8 cellular contexts compared by ENCODE assay signal in the genomic region with DNA sequence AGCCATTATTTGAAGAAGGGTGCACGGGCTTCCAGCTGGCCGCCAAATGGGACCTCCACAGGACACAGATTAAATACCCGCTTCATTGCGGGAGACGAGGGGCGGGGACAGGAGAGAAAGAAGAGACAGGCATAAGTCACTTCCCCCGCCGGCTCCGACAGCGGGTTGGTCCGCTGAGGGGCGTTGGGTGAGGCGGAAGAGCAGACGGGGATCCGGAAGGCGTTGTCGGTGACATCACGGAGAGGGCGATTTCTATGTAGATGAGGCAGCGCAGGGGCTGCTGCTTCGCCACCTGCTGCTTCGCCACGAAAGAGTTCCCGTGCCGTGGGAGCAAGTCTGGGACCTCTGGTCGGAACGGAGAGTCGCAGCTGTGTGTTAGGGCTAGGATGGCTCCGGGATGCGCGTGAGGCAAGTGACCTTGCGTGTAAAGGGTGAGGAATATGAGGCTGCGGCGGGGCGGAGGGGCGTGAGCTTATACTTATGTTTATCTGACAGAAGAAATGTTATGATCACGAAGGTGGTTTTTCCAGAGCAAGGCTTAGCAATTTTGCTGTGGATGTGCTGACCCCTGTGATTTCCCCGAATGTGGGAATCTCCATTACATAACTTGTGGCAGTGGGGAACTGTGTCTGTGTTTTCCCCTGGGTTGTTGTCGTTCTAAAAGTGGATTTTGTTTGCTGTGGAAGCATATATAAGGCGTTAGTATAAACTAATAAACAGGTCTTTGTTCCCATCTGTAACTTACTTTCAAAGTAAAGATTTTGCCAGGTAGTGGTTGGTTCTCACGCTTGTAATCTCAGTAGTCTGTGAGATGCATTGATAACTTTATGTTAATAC. TPM values are rescaled to one million over a fixed set of nuclear protein-coding genes. Genes with fewer than 3 reads are reported as not detected.
DNase-seq lines count a peak whose midpoint lies in the region; ATAC-seq, FAIRE-seq and TF ChIP-seq lines count a peak whose summit lies in the region.
"Not testable (repeated sequence)": the region's sequence is repeated elsewhere in the genome, so short reads cannot be mapped to it uniquely, and the experiment has no call there.

No MANE protein-coding gene starts in this region.

- H3K4me3 ChIP-seq in H1 (ENCODE audit: extremely low read depth in 1 of 4, insufficient read depth in 2 of 4, low read depth in 3 of 4, low read length in 4 of 4): peak overlapping the region; percentile 4 to 55 (median 44); a peak in 7 of 8 replicates

- peak; percentile 98 to 99 for TF ChIP-seq POLR2A in H1 (IDR thresholded peaks at IDR 0.05; ENCODE audit: control extremely low read depth in 1 of 2, low read depth in 2 of 2, low read length in 2 of 2)

- ATAC-seq in GM21447 (IDR thresholded peaks at IDR 0.05; ENCODE audit: unreplicated experiment): peak; percentile 85
- ATAC-seq in memory B cell (ENCODE audit: low read depth): peak; percentile 83

- peak overlapping the region; percentile 87; the same call in 1 of the 2 replicates for H2BK12ac ChIP-seq in H1 (ENCODE audit: low read depth, low read length)

- FAIRE-seq in HTR-8/SVneo (lab: Jason Lieb, UNC); H1 (lab: Jason Lieb, UNC): not testable (repeated sequence)

- not testable (repeated sequence) for H4K20me1 ChIP-seq in H1 (replicated peaks in 1 of 2; ENCODE audit: control insufficient read depth in 1 of 2, insufficient read depth in 2 of 2, low read length in 2 of 2)

- H3K9me3 ChIP-seq in H1 (ENCODE audit: insufficient read depth in 2 of 2, low read depth in 1 of 2, low read length in 1 of 2): not testable (repeated sequence)

- TF ChIP-seq CTCF in H1 (IDR thresholded peaks at IDR 0.05; ENCODE audit: control extremely low read depth in 1 of 3, insufficient read depth in 1 of 3, low read depth in 1 of 3, low read length in 3 of 3): not testable (repeated sequence)

- H3K23me2 ChIP-seq in H1 (ENCODE audit: low read depth, low read length): not testable (repeated sequence)

- H3K4me2 ChIP-seq in H1 (ENCODE audit: insufficient read depth in 1 of 2, low read depth in 2 of 2, low read length in 2 of 2): peak overlapping the region; percentile 68 to 92

- peak overlapping the region in 3 of 4 experiments; percentile 80 to 96 (median 96); a peak in 6 of 7 replicates for H3K9ac ChIP-seq in H1 (replicated peaks in 1 of 4; ENCODE audit: extremely low read depth in 1 of 4, low read depth in 3 of 4, low read length in 3 of 4)

- peak overlapping the region; percentile 91 for H3K4me3 Mint-ChIP-seq in memory B cell

- H3K27ac Mint-ChIP-seq in memory B cell: peak overlapping the region; percentile 99

- H4K91ac ChIP-seq in H1 (replicated peaks; ENCODE audit: insufficient read length, low read length): not testable (repeated sequence)

- H3K36me3 Mint-ChIP-seq in memory B cell: not testable (repeated sequence)

- H2BK5ac ChIP-seq in H1 (ENCODE audit: low read depth, low read length): peak overlapping the region; percentile 100

- not testable (repeated sequence) for H2AFZ ChIP-seq in H1 (ENCODE audit: low read length)

- WGBS in H1 (ENCODE audit: extremely low coverage in 1 of 2, insufficient coverage in 1 of 2, insufficient read length in 1 of 2, insufficient replicate concordance in 2 of 2, low coverage in 1 of 2, low lambda C conversion rate in 2 of 2, missing lambda C conversion rate in 1 of 2), 2 experiments: 2% methylated on average over 32 of the region's 41 CpGs; no CpG with 5 or more reads in 1 of the 2 experiments

- H3K79me1 ChIP-seq in H1 (ENCODE audit: low read depth, low read length): not testable (repeated sequence)

- H3K18ac ChIP-seq in H1 (ENCODE audit: extremely low read depth, low read length): peak overlapping the region; percentile 99

- not testable (repeated sequence) for H3K9me3 Mint-ChIP-seq in memory B cell

- H3K23ac ChIP-seq in H1 (ENCODE audit: insufficient read length): not testable (repeated sequence)

- peaks cover 15% of the 10 kb centered on the region for H3K4me1 Mint-ChIP-seq in memory B cell

- not testable (repeated sequence) for TF ChIP-seq EP300 in H1 (IDR thresholded peaks at IDR 0.05; ENCODE audit: borderline replicate concordance in 1 of 2, low read depth in 2 of 2, low read length in 2 of 2)

- H3K27ac ChIP-seq in H1 (ENCODE audit: low read depth, low read length): peak overlapping the region; percentile 99

- H2AK5ac ChIP-seq in H1 (ENCODE audit: low read depth, low read length): peak overlapping the region; percentile 93; the same call in 1 of the 2 replicates

- peak overlapping the region; percentile 99 for H4K5ac ChIP-seq in H1 (ENCODE audit: insufficient read length, low read depth, low read length)

- DNase-seq in CMK (ENCODE audit: low read depth): peak; percentile 70
- peak; percentile 42 for DNase-seq in HTR-8/SVneo (ENCODE audit: insufficient read length, low spot score)
- peak; percentile 83 for DNase-seq in NOMO-1 treated with dmso at 0.1 percent for 144 hours (lab: John Stamatoyannopoulos, UW; ENCODE audit: unreplicated experiment)
- DNase-seq in activated CD8-positive, alpha-beta memory T cell treated with anti-CD3 and anti-CD28 coated beads, Interleukin-2, amount 50 U/mL, for 1 hour (ENCODE audit: extremely low read depth): peak; percentile 81
- peak; percentile 80 to 90 for DNase-seq in H1 (ENCODE audit: low read depth in 1 of 2, low spot score in 2 of 2)
- peak; percentile 82 to 93 for DNase-seq in memory B cell (ENCODE audit: low spot score in 2 of 2)
- peak; percentile 78 to 89 (median 79) for DNase-seq in stimulated activated CD4-positive, alpha-beta T cell treated with anti-CD3 and anti-CD28 coated beads, TNF-alpha, amount 100 ng/mL, for 24 hours (ENCODE audit: low read depth in 3 of 3)

- H3K4ac ChIP-seq in H1 (replicated peaks; ENCODE audit: insufficient read length, low read depth, low read length): not testable (repeated sequence)

- H2BK15ac ChIP-seq in H1 (ENCODE audit: low read length): not testable (repeated sequence)

- H3K27me3 Mint-ChIP-seq in memory B cell: not testable (repeated sequence)

- not testable (repeated sequence) for TF ChIP-seq RAD21 in H1 (IDR thresholded peaks at IDR 0.05 in 1 of 2, conservative IDR thresholded peaks at IDR 0.05 in 1 of 2; ENCODE audit: low read depth in 2 of 2, low read length in 2 of 2)

- H3K27me3 ChIP-seq in H1 (replicated peaks in 1 of 4; ENCODE audit: control insufficient read depth in 3 of 4, extremely low read depth in 1 of 4, insufficient read depth in 3 of 4, low read length in 3 of 4): not testable (repeated sequence)

- H3K56ac ChIP-seq in H1 (replicated peaks; ENCODE audit: insufficient read length, low read depth, low read length): not testable (repeated sequence)

- CTCF ChIA-PET in H1 (lab: Charles Lee; ENCODE audit: partially characterized antibody): not testable (repeated sequence)

- POLR2A ChIA-PET in H1 (lab: Charles Lee; ENCODE audit: partially characterized antibody): interaction anchor here (1.4 kb wide), 1 partner anchor 251 kb away, joined by 3 read pairs; a partner anchor contains a TSS

- not testable (repeated sequence) for H3K14ac ChIP-seq in H1 (ENCODE audit: insufficient read length)

- H3K79me2 ChIP-seq in H1 (ENCODE audit: control insufficient read depth in 1 of 2, insufficient read depth in 2 of 2, low read length in 2 of 2): not testable (repeated sequence)

- H3K36me3 ChIP-seq in H1 (ENCODE audit: control insufficient read depth in 2 of 4, insufficient read depth in 4 of 4, low read length in 3 of 4): not testable (repeated sequence)

- H2BK20ac ChIP-seq in H1 (ENCODE audit: low read length): peak overlapping the region; percentile 96; the same call in 1 of the 2 replicates

- not testable (repeated sequence) for H3K4me1 ChIP-seq in H1 (replicated peaks in 1 of 4; ENCODE audit: control insufficient read depth in 3 of 4, insufficient read depth in 4 of 4, low read length in 3 of 4)

- not testable (repeated sequence) for H2BK120ac ChIP-seq in H1 (replicated peaks; ENCODE audit: low read depth, low read length)

- H4K8ac ChIP-seq in H1 (ENCODE audit: extremely low read depth, insufficient read depth, low read length): peak overlapping the region; percentile 98; the same call in 1 of the 2 replicates

TF ChIP-seq in H1, 55 proteins besides CTCF, POLR2A, EP300 and RAD21 (continues in another document):
- peak; percentile 97 for TF ChIP-seq TAF7 (optimal IDR thresholded peaks at IDR 0.05; ENCODE audit: borderline replicate concordance, low read depth, low read length)
- TF ChIP-seq TAF1 (IDR thresholded peaks at IDR 0.05; ENCODE audit: low read depth, low read length): 0 out of 2 replicates have a peak, but pooled peaks have one; percentile 33
- peak; percentile 100 for TF ChIP-seq POLR2AphosphoS5 (IDR thresholded peaks at IDR 0.05; ENCODE audit: low read depth, low read length)
- peak; percentile 47 for TF ChIP-seq EGR1 (IDR thresholded peaks at IDR 0.05; ENCODE audit: borderline replicate concordance, low read depth, low read length)
- peak; percentile 37; the same call in 1 of the 2 replicates for TF ChIP-seq SP4 (IDR thresholded peaks at IDR 0.05; ENCODE audit: low read length)
- TF ChIP-seq PHF8 (conservative IDR thresholded peaks at IDR 0.05; ENCODE audit: low read depth, low read length): 0 out of 2 replicates have a peak, but pooled peaks have one; percentile 22
- TF ChIP-seq CREB1 (IDR thresholded peaks at IDR 0.05): peak; percentile 73
- peak; percentile 83 for TF ChIP-seq BACH1 (IDR thresholded peaks at IDR 0.05; ENCODE audit: low read length)
- TF ChIP-seq BCL11A (IDR thresholded peaks at IDR 0.05; ENCODE audit: low read depth in 2 of 2, low read length in 2 of 2): peak in 1 of 2 experiments; percentile 40
- peak; percentile 17; the same call in 1 of the 2 replicates for TF ChIP-seq MAFK (IDR thresholded peaks at IDR 0.05; ENCODE audit: low read depth, low read length)
- TF ChIP-seq POU5F1 (IDR thresholded peaks at IDR 0.05; ENCODE audit: low read depth, low read length): 0 out of 2 replicates have a peak, but pooled peaks have one; percentile 10
- peak; percentile 99 for TF ChIP-seq GTF2F1 (IDR thresholded peaks at IDR 0.05; ENCODE audit: borderline replicate concordance, low read depth, low read length)
- TF ChIP-seq SP1 (IDR thresholded peaks at IDR 0.05; ENCODE audit: low read depth, low read length): peak; percentile 76; the same call in 1 of the 2 replicates

RNA-seq across cellular contexts. Expression of a gene that starts 52.9 kb away (rescaled TPM):
- total RNA-seq in H1 (2021; fragmentation: NEBNext Ultra II Directional; extraction: Animal tissue kit (Norgen Biotek cat#: 25700)): 0.58 and 1.9 TPM in 2 replicates
- polyA plus RNA-seq in H1 (2011; rRNA removed): not detected in 2 replicates
- not detected for polyA plus RNA-seq in H1 (2011; cell fraction: cytosol; rRNA removed)
- polyA plus RNA-seq in H1 (2011; cell fraction: nucleus; rRNA removed): not detected
- not detected in 4 replicates for polyA plus RNA-seq in H1 (2012, experiment 1 of 2)
- polyA plus RNA-seq in H1 (2012, experiment 2 of 2): not detected
- not detected for polyA plus RNA-seq in H1 (2013, experiment 1 of 2)
- polyA plus RNA-seq in H1 (2013, experiment 2 of 2): not detected
- not detected in 2 replicates for polyA minus RNA-seq in H1 (2011; rRNA and poly(A)+ RNA removed)
- polyA minus RNA-seq in H1 (2011; cell fraction: cytosol; rRNA and poly(A)+ RNA removed): not detected
- not detected for polyA minus RNA-seq in H1 (2011; cell fraction: nucleus; rRNA and poly(A)+ RNA removed)

Comparison
In these comparisons a context has a peak if more than half of its experiments do, and no peak if none do; other contexts are left out.
1. Peak in every context shown above with its lines: DNase-seq, ATAC-seq, H3K4me3 ChIP-seq and H3K27ac ChIP-seq.